Comparison of ENCODE assay signal across 17 cellular contexts in genomic region chr10:62616885-62617635, GRCh38.
DNase-seq lines count a peak whose midpoint lies in the region; ATAC-seq and TF ChIP-seq lines count a peak whose summit lies in the region.
"Had no signal": no experiment of that assay in that cellular context is flagged by ENCODE, and none has a peak within 500 bp of the region (broad histone marks: within the 10 kb centered on the region; RNA-seq: fewer than 3 reads in every experiment).

No MANE protein-coding gene starts in this region.

- ATAC-seq in natural killer cell treated with Interleukin-12 subunit alpha and Interleukin-12 subunit beta and Interleukin-15 and Interleukin-18, amount 100 ng/mL, for 72 hours, result no peak
- ATAC-seq in natural killer cell (no peak), upper lobe of right lung (no peak), HG03045 (IDR thresholded peaks at IDR 0.05; ENCODE audit: unreplicated experiment) (no peak), HG02840 (IDR thresholded peaks at IDR 0.05; ENCODE audit: low FRiP score, unreplicated experiment) (no peak)
- ATAC-seq in central memory CD8-positive, alpha-beta T cell (replicated peaks; ENCODE audit: extremely low read depth, poor library complexity, severe bottlenecking), result no peak
- ATAC-seq: heart left ventricle, left ventricle myocardium superior, mucosa of descending colon, right cardiac atrium had no signal

- H3K4me3 Mint-ChIP-seq in natural killer cell treated with Interleukin-12 subunit alpha and Interleukin-12 subunit beta and Interleukin-15 and Interleukin-18, amount 100 ng/mL, for 72 hours, result peak overlapping the region; percentile 37
- H3K4me3 Mint-ChIP-seq in natural killer cell, result no peak overlapping the region
- H3K4me3 Mint-ChIP-seq in central memory CD8-positive, alpha-beta T cell, result no peak overlapping the region
- H3K4me3 Mint-ChIP-seq: activated naive CD4-positive, alpha-beta T cell treated with anti-CD3 and anti-CD28 coated beads for 36 hours; activated T-cell treated with anti-CD3 and anti-CD28 coated beads, Interleukin-2, amount 50 U/mL, for 24 hours; immature natural killer cell had no signal

- no peaks in the 10 kb centered on the region for H3K27me3 Mint-ChIP-seq in natural killer cell treated with Interleukin-12 subunit alpha and Interleukin-12 subunit beta and Interleukin-15 and Interleukin-18, amount 100 ng/mL, for 72 hours
- peaks cover 0 to 2% of the 10 kb centered on the region in 2 donors for H3K27me3 Mint-ChIP-seq in natural killer cell (ENCODE audit: low read depth in 2 of 2)
- no peaks in the 10 kb centered on the region for H3K27me3 Mint-ChIP-seq in central memory CD8-positive, alpha-beta T cell
- H3K27me3 Mint-ChIP-seq: activated T-cell treated with anti-CD3 and anti-CD28 coated beads, Interleukin-2, amount 50 U/mL, for 24 hours had no signal

- peaks cover 4% of the 10 kb centered on the region for H3K9me3 Mint-ChIP-seq in natural killer cell treated with Interleukin-12 subunit alpha and Interleukin-12 subunit beta and Interleukin-15 and Interleukin-18, amount 100 ng/mL, for 72 hours
- no peaks in the 10 kb centered on the region for H3K9me3 Mint-ChIP-seq in natural killer cell
- H3K9me3 Mint-ChIP-seq in central memory CD8-positive, alpha-beta T cell, result no peaks in the 10 kb centered on the region
- H3K9me3 Mint-ChIP-seq: activated T-cell treated with anti-CD3 and anti-CD28 coated beads, Interleukin-2, amount 50 U/mL, for 24 hours; immature natural killer cell had no signal

- peak overlapping the region; percentile 48 for H3K27ac ChIP-seq in upper lobe of right lung
- H3K27ac ChIP-seq: tibial artery had no signal

- TF ChIP-seq CTCF in natural killer cell (IDR thresholded peaks at IDR 0.05), result no peak
- TF ChIP-seq CTCF in upper lobe of right lung (IDR thresholded peaks at IDR 0.05), result no peak

- peaks cover 11% of the 10 kb centered on the region for H3K4me1 ChIP-seq in upper lobe of right lung
- H3K4me1 ChIP-seq: tibial artery had no signal

- no peak for DNase-seq in natural killer cell treated with Interleukin-12 subunit alpha and Interleukin-12 subunit beta and Interleukin-15 and Interleukin-18, amount 100 ng/mL, for 72 hours (ENCODE audit: low spot score)
- DNase-seq in natural killer cell (no peak), upper lobe of right lung (no peak)
- DNase-seq in Jurkat, Clone E6-1 (ENCODE audit: low read depth, low spot score), result peak; percentile 11
- DNase-seq in central memory CD8-positive, alpha-beta T cell (ENCODE audit: low spot score in 2 of 2), result no peak
- DNase-seq in effector CD4-positive, alpha-beta T cell, result no peak
- DNase-seq: activated naive CD4-positive, alpha-beta T cell treated with anti-CD3 and anti-CD28 coated beads for 36 hours; activated T-cell treated with anti-CD3 and anti-CD28 coated beads, Interleukin-2, amount 50 U/mL, for 24 hours; heart left ventricle; immature natural killer cell; left ventricle myocardium superior; mucosa of descending colon; NCI-H1694 treated with DMSO at 0.1 percent for 48 hours; right cardiac atrium; tibial artery had no signal

- H3K4me1 Mint-ChIP-seq in natural killer cell treated with Interleukin-12 subunit alpha and Interleukin-12 subunit beta and Interleukin-15 and Interleukin-18, amount 100 ng/mL, for 72 hours (ENCODE audit: low read depth in 2 of 2), result peaks cover 67 to 71% of the 10 kb centered on the region in 2 donors
- peaks cover 36 to 53% of the 10 kb centered on the region in 2 donors for H3K4me1 Mint-ChIP-seq in natural killer cell
- H3K4me1 Mint-ChIP-seq in central memory CD8-positive, alpha-beta T cell, result peaks cover 47% of the 10 kb centered on the region

- H3K9me3 ChIP-seq in upper lobe of right lung, result no peaks in the 10 kb centered on the region
- H3K9me3 ChIP-seq: heart left ventricle, mucosa of descending colon, tibial artery had no signal

- no peaks in the 10 kb centered on the region for H3K36me3 ChIP-seq in upper lobe of right lung
- H3K36me3 ChIP-seq: heart left ventricle, tibial artery had no signal

- H3K27me3 ChIP-seq in upper lobe of right lung, result no peaks in the 10 kb centered on the region
- H3K27me3 ChIP-seq: heart left ventricle, tibial artery had no signal

- no peaks in the 10 kb centered on the region for H3K36me3 Mint-ChIP-seq in natural killer cell treated with Interleukin-12 subunit alpha and Interleukin-12 subunit beta and Interleukin-15 and Interleukin-18, amount 100 ng/mL, for 72 hours
- H3K36me3 Mint-ChIP-seq in natural killer cell, result no peaks in the 10 kb centered on the region
- no peaks in the 10 kb centered on the region for H3K36me3 Mint-ChIP-seq in central memory CD8-positive, alpha-beta T cell (ENCODE audit: insufficient read depth)
- H3K36me3 Mint-ChIP-seq: immature natural killer cell had no signal

- intact Hi-C loops in natural killer cell (cut with micrococcal nuclease) (no loop called here), upper lobe of right lung (cut with DNase I) (no loop called here)

- peak overlapping the region; percentile 69 to 86 for H3K27ac Mint-ChIP-seq in natural killer cell treated with Interleukin-12 subunit alpha and Interleukin-12 subunit beta and Interleukin-15 and Interleukin-18, amount 100 ng/mL, for 72 hours
- H3K27ac Mint-ChIP-seq in natural killer cell, result peak overlapping the region in 1 of 2 donors; percentile 4
- H3K27ac Mint-ChIP-seq in central memory CD8-positive, alpha-beta T cell (ENCODE audit: low read depth), result peak overlapping the region; percentile 56
- H3K27ac Mint-ChIP-seq: activated naive CD4-positive, alpha-beta T cell treated with anti-CD3 and anti-CD28 coated beads for 36 hours; activated T-cell treated with anti-CD3 and anti-CD28 coated beads, Interleukin-2, amount 50 U/mL, for 24 hours had no signal

- no peak overlapping the region for H3K4me3 ChIP-seq in Jurkat, Clone E6-1 (ENCODE audit: low read length)
- H3K4me3 ChIP-seq in upper lobe of right lung, result no peak overlapping the region
- H3K4me3 ChIP-seq: heart left ventricle, mucosa of descending colon, tibial artery had no signal
